In the genomic region with DNA sequence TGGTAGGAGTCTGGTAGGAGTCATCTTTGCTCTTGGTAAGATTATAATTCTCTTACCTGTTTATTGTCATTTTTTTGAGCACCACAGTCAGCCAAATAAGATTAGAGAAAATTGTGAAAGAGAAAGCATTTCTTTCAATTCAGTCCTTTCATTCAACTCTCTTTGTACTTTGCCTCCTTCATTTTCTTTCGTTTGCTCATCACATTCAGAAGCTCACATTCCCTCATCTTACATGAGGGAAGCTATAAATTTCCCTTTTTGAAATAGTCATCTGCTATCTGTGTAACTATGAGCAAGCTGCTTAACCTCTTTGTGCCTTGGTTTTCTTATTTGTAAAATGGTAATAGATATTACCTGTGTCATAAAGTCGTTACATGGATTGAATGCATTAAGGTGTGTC, we compare ENCODE assay signal across 18 cellular contexts. TPM values are rescaled to one million over a fixed set of nuclear protein-coding genes. Genes with fewer than 3 reads are reported as not detected.
DNase-seq lines count a peak whose midpoint lies in the region; ATAC-seq and TF ChIP-seq lines count a peak whose summit lies in the region.
"Had no signal": no experiment of that assay in that cellular context is flagged by ENCODE, and none has a peak within 500 bp of the region (broad histone marks: within the 10 kb centered on the region; RNA-seq: fewer than 3 reads in every experiment).

No MANE protein-coding gene starts in this region.

- BruUV-seq in IMR-90 (replicated peaks; lab: Mats Ljungman, UMichigan): no TSS peak

- H4K20me1 ChIP-seq in IMR-90 (ENCODE audit: insufficient read depth, low read length): peaks cover 16% of the 10 kb centered on the region

- no peaks in the 10 kb centered on the region for H3K36me3 Mint-ChIP-seq in brain
- no peaks in the 10 kb centered on the region for H3K36me3 Mint-ChIP-seq in natural killer cell treated with Interleukin-12 subunit alpha and Interleukin-12 subunit beta and Interleukin-15 and Interleukin-18, amount 100 ng/mL, for 72 hours

- H3K9ac ChIP-seq in IMR-90 (ENCODE audit: low read depth, low read length): no peak overlapping the region

- H2BK15ac ChIP-seq in IMR-90 (ENCODE audit: low read depth, low read length): no peak overlapping the region

- H3K4ac ChIP-seq in IMR-90 (ENCODE audit: low read depth, low read length): no peak overlapping the region

- no peak overlapping the region for H4K5ac ChIP-seq in IMR-90 (ENCODE audit: low read depth, low read length)

- no peaks in the 10 kb centered on the region for H3K27me3 Mint-ChIP-seq in brain
- H3K27me3 Mint-ChIP-seq in natural killer cell treated with Interleukin-12 subunit alpha and Interleukin-12 subunit beta and Interleukin-15 and Interleukin-18, amount 100 ng/mL, for 72 hours: no peaks in the 10 kb centered on the region
- H3K27me3 Mint-ChIP-seq: activated CD4-positive, alpha-beta memory T cell treated with anti-CD3 and anti-CD28 coated beads for 36 hours; stimulated activated naive B cell treated with anti-CD40 and anti-IgM and Interleukin-4, amounts not matched to agents 10 μg/mL and 1 μg/mL and 100 μg/mL, for 72 hours had no signal

- no peak for TF ChIP-seq CTCF in IMR-90 (conservative IDR thresholded peaks at IDR 0.05; ENCODE audit: low read depth, low read length)
- TF ChIP-seq CTCF in brain (conservative IDR thresholded peaks at IDR 0.05): no peak
- no peak for TF ChIP-seq CTCF in transverse colon (IDR thresholded peaks at IDR 0.05)

- ATAC-seq in IMR-90 (ENCODE audit: low read depth) (no peak), HG02870 (IDR thresholded peaks at IDR 0.05; ENCODE audit: unreplicated experiment) (no peak)
- ATAC-seq in natural killer cell treated with Interleukin-12 subunit alpha and Interleukin-12 subunit beta and Interleukin-15 and Interleukin-18, amount 100 ng/mL, for 72 hours: no peak
- ATAC-seq: activated naive CD4-positive, alpha-beta T cell treated with anti-CD3 and anti-CD28 coated beads, Interleukin-2, amount 50 U/mL, for 72 hours; activated T-cell treated with anti-CD3 and anti-CD28 coated beads, Interleukin-2, amount 50 U/mL, for 4 hours; Panc1; stimulated activated naive B cell treated with anti-CD40 and anti-IgM and Interleukin-4, amounts not matched to agents 10 μg/mL and 1 μg/mL and 100 μg/mL, for 72 hours had no signal

- H3K27me3 ChIP-seq in IMR-90 (ENCODE audit: control insufficient read depth, insufficient read depth, low read length) (no peaks in the 10 kb centered on the region), transverse colon (no peaks in the 10 kb centered on the region)
- H3K27me3 ChIP-seq: upper lobe of left lung had no signal

- H3K9me3 ChIP-seq in IMR-90 (ENCODE audit: control insufficient read depth, insufficient read depth, low read length): no peaks in the 10 kb centered on the region
- no peaks in the 10 kb centered on the region for H3K9me3 ChIP-seq in transverse colon
- H3K9me3 ChIP-seq: upper lobe of left lung had no signal

- dilution Hi-C loops in IMR-90 (cut with HindIII; ENCODE audit: low sequenced_read_pairs, unreplicated experiment): no loop called here

- H3K9me1 ChIP-seq in IMR-90 (ENCODE audit: insufficient read depth, low read length): peaks cover 2% of the 10 kb centered on the region; the same call in 1 of the 2 replicates

- no peak for TF ChIP-seq EP300 in transverse colon (IDR thresholded peaks at IDR 0.05; ENCODE audit: low read depth)

- TF ChIP-seq RAD21 in IMR-90 (IDR thresholded peaks at IDR 0.05; ENCODE audit: low read length): no peak

- peak overlapping the region in 4 of 5 experiments; percentile 35 to 65 (median 62) for H3K27ac Mint-ChIP-seq in brain
- peak overlapping the region; percentile 32 to 48 for H3K27ac Mint-ChIP-seq in natural killer cell treated with Interleukin-12 subunit alpha and Interleukin-12 subunit beta and Interleukin-15 and Interleukin-18, amount 100 ng/mL, for 72 hours
- H3K27ac Mint-ChIP-seq: activated CD4-positive, alpha-beta memory T cell treated with anti-CD3 and anti-CD28 coated beads for 36 hours; activated naive CD4-positive, alpha-beta T cell treated with anti-CD3 and anti-CD28 coated beads, Interleukin-2, amount 50 U/mL, for 72 hours; stimulated activated naive B cell treated with anti-CD40 and anti-IgM and Interleukin-4, amounts not matched to agents 10 μg/mL and 1 μg/mL and 100 μg/mL, for 72 hours had no signal

- no peak overlapping the region for H3K27ac ChIP-seq in IMR-90 (ENCODE audit: insufficient read depth, low read length)
- H3K27ac ChIP-seq in transverse colon: no peak overlapping the region
- H3K27ac ChIP-seq: upper lobe of left lung had no signal

- H2BK5ac ChIP-seq in IMR-90 (ENCODE audit: low read depth, low read length, poor library complexity, severe bottlenecking): no peak overlapping the region

- no peaks in the 10 kb centered on the region for H3K9me3 Mint-ChIP-seq in brain
- no peaks in the 10 kb centered on the region for H3K9me3 Mint-ChIP-seq in natural killer cell treated with Interleukin-12 subunit alpha and Interleukin-12 subunit beta and Interleukin-15 and Interleukin-18, amount 100 ng/mL, for 72 hours
- H3K9me3 Mint-ChIP-seq: activated CD4-positive, alpha-beta memory T cell treated with anti-CD3 and anti-CD28 coated beads for 36 hours; activated naive CD4-positive, alpha-beta T cell treated with anti-CD3 and anti-CD28 coated beads, Interleukin-2, amount 50 U/mL, for 72 hours; activated T-cell treated with anti-CD3 and anti-CD28 coated beads, Interleukin-2, amount 50 U/mL, for 4 hours; stimulated activated naive B cell treated with anti-CD40 and anti-IgM and Interleukin-4, amounts not matched to agents 10 μg/mL and 1 μg/mL and 100 μg/mL, for 72 hours had no signal

- no CpG with 5 or more reads among the region's 2 CpGs for WGBS in IMR-90 (ENCODE audit: extremely low coverage in 2 of 2, insufficient read length in 1 of 2), 2 experiments
- 27 to 66% methylated on average over 1 to 2 of the region's 2 CpGs for WGBS in transverse colon (ENCODE audit: low coverage in 1 of 2), 2 donors

- H2BK20ac ChIP-seq in IMR-90 (ENCODE audit: low read depth, low read length): no peak overlapping the region

- peaks cover 2% of the 10 kb centered on the region for H3K4me1 ChIP-seq in IMR-90 (ENCODE audit: control insufficient read depth, insufficient read depth, low read length)
- H3K4me1 ChIP-seq in transverse colon: peaks cover 0 to 37% (median 2%) of the 10 kb centered on the region in 4 donors

- H3K4me1 Mint-ChIP-seq in brain: peaks cover 83% of the 10 kb centered on the region
- peaks cover 45 to 58% of the 10 kb centered on the region in 2 donors for H3K4me1 Mint-ChIP-seq in natural killer cell treated with Interleukin-12 subunit alpha and Interleukin-12 subunit beta and Interleukin-15 and Interleukin-18, amount 100 ng/mL, for 72 hours (ENCODE audit: low read depth in 2 of 2)

- in situ Hi-C loops in IMR-90 (cut with MboI; ENCODE audit: low sequenced_read_pairs) (no loop called here), transverse colon (cut with MboI; ENCODE audit: low pct_ligation_motif_present in 1 of 4, low pct_unique_long_range_greater_than_20kb in 1 of 4, low sequenced_read_pairs in 3 of 4) (loop anchor here in 1 of 4 donors (25.0 kb wide), 1 partner anchor 166 kb away; no protein-coding TSS in a partner anchor)

- H3K14ac ChIP-seq in IMR-90 (replicated peaks; ENCODE audit: low read depth, low read length): no peak overlapping the region

- no peak overlapping the region for H2BK120ac ChIP-seq in IMR-90 (ENCODE audit: low read depth, low read length)

- TF ChIP-seq POLR2A in IMR-90 (IDR thresholded peaks at IDR 0.05; ENCODE audit: low read depth, low read length) (no peak), transverse colon (IDR thresholded peaks at IDR 0.05) (no peak)

- POLR2A ChIA-PET in IMR-90 (lab: Charles Lee; ENCODE audit: unreplicated experiment): no interaction called here

- peaks cover 30 to 47% of the 10 kb centered on the region in 2 experiments for H3K79me1 ChIP-seq in IMR-90 (ENCODE audit: low read depth in 1 of 2, low read length in 2 of 2)

- no peak overlapping the region for H2AK5ac ChIP-seq in IMR-90 (ENCODE audit: low read depth, low read length)

- no peak overlapping the region for H2AFZ ChIP-seq in IMR-90 (replicated peaks; ENCODE audit: low read length, poor library complexity)

- no peak overlapping the region for H3K4me2 ChIP-seq in IMR-90 (ENCODE audit: low read depth, low read length)

- no peak overlapping the region for H3K4me3 ChIP-seq in IMR-90 (ENCODE audit: insufficient read depth, low read depth, low read length)
- H3K4me3 ChIP-seq in transverse colon: no peak overlapping the region
- H3K4me3 ChIP-seq: upper lobe of left lung had no signal

- no peak overlapping the region for H2AK9ac ChIP-seq in IMR-90 (replicated peaks; ENCODE audit: low read depth, low read length, poor library complexity)

- H4K8ac ChIP-seq in IMR-90 (ENCODE audit: low read depth in 2 of 2, low read length in 2 of 2): no peak overlapping the region

- H3K23ac ChIP-seq in IMR-90 (ENCODE audit: low read depth, low read length): no peak overlapping the region

- no peak overlapping the region for H4K91ac ChIP-seq in IMR-90 (ENCODE audit: insufficient read depth, low read depth, low read length)

- intact Hi-C loops in IMR-90 (cut with micrococcal nuclease) (no loop called here), transverse colon (cut with DNase I; ENCODE audit: low total_unique reads) (no loop called here)

- peak overlapping the region in 3 of 5 experiments; percentile 8 to 32 (median 20) for H3K4me3 Mint-ChIP-seq in brain
- H3K4me3 Mint-ChIP-seq in natural killer cell treated with Interleukin-12 subunit alpha and Interleukin-12 subunit beta and Interleukin-15 and Interleukin-18, amount 100 ng/mL, for 72 hours: no peak overlapping the region
- H3K4me3 Mint-ChIP-seq: activated CD4-positive, alpha-beta memory T cell treated with anti-CD3 and anti-CD28 coated beads for 36 hours; activated T-cell treated with anti-CD3 and anti-CD28 coated beads, Interleukin-2, amount 50 U/mL, for 4 hours; stimulated activated naive B cell treated with anti-CD40 and anti-IgM and Interleukin-4, amounts not matched to agents 10 μg/mL and 1 μg/mL and 100 μg/mL, for 72 hours had no signal

- CTCF ChIA-PET in IMR-90 (lab: Yijun Ruan, JAX): no interaction called here

- H3K36me3 ChIP-seq in IMR-90 (ENCODE audit: control insufficient read depth, insufficient read depth, low read length): no peaks in the 10 kb centered on the region
- no peaks in the 10 kb centered on the region for H3K36me3 ChIP-seq in transverse colon
- H3K36me3 ChIP-seq: upper lobe of left lung had no signal

- H3K56ac ChIP-seq in IMR-90 (ENCODE audit: extremely low read depth, insufficient read depth, low read length): no peak overlapping the region

- DNase-seq in EH (ENCODE audit: low read depth) (peak; percentile 15), IMR-90 (peak; percentile 7), transverse colon (no peak), dermis blood vessel endothelial cell (no peak)
- DNase-seq in natural killer cell treated with Interleukin-12 subunit alpha and Interleukin-12 subunit beta and Interleukin-15 and Interleukin-18, amount 100 ng/mL, for 72 hours (ENCODE audit: low spot score): no peak
- DNase-seq in NK-92 treated with Interleukin-12 subunit alpha and Interleukin-12 subunit beta, amount 100 ng/mL, for 24 hours (lab: John Stamatoyannopoulos, UW): no peak
- DNase-seq: activated CD4-positive, alpha-beta memory T cell treated with anti-CD3 and anti-CD28 coated beads for 36 hours; activated T-cell treated with anti-CD3 and anti-CD28 coated beads, Interleukin-2, amount 50 U/mL, for 4 hours; Karpas-422; NCI-H1436 treated with DMSO at 0.1 percent for 48 hours; NCI-H524 treated with DMSO at 0.1 percent for 48 hours; stimulated activated CD4-positive, alpha-beta T cell treated with anti-CD3 and anti-CD28 coated beads, Interleukin-12 subunit alpha, Interleukin-12 subunit beta, amount 100 ng/mL, for 4 hours; stimulated activated naive B cell treated with anti-CD40 and anti-IgM and Interleukin-4, amounts not matched to agents 10 μg/mL and 1 μg/mL and 100 μg/mL, for 72 hours; upper lobe of left lung had no signal

- H3K18ac ChIP-seq in IMR-90 (ENCODE audit: low read depth, low read length): no peak overlapping the region

RNA-seq across cellular contexts. Expression of a gene that starts 41.4 kb away (rescaled TPM):
- total RNA-seq in IMR-90 (2012; rRNA removed) (112 and 115 TPM in 2 replicates), transverse colon (100 to 1,000 TPM in 2 of 4 donors, 10 to 100 TPM in 2; 73.0 to 181 (median 138) TPM), dermis blood vessel endothelial cell (264 and 271 TPM in 2 replicates)
- polyA plus RNA-seq in IMR-90 (2012; rRNA removed) (149 and 179 TPM in 2 replicates), brain (ENCODE audit: insufficient read depth, low read depth, low replicate concordance) (180 TPM)
- polyA plus RNA-seq in IMR-90 (2012; cell fraction: cytosol; rRNA removed): 132 and 150 TPM in 2 replicates
- polyA plus RNA-seq in IMR-90 (2012; cell fraction: nucleus; rRNA removed; ENCODE audit: low replicate concordance): 57.8 and 161 TPM in 2 replicates
- total RNA-seq in natural killer cell treated with Interleukin-12 subunit alpha and Interleukin-12 subunit beta and Interleukin-15 and Interleukin-18, amount 100 ng/mL, for 72 hours: 100 to 1,000 TPM in 1 of 2 donors, 10 to 100 TPM in 1; 86.3 to 124 TPM

Comparison
In these comparisons a context has a peak if more than half of its experiments do, and no peak if none do; other contexts are left out.
1. DNase-seq: peak in EH (single experiment) and IMR-90 (single experiment); none in natural killer cell treated with Interleukin-12 subunit alpha and Interleukin-12 subunit beta and Interleukin-15 and Interleukin-18, amount 100 ng/mL, for 72 hours (single experiment), transverse colon (single experiment), dermis blood vessel endothelial cell (single experiment) and NK-92 treated with Interleukin-12 subunit alpha and Interleukin-12 subunit beta, amount 100 ng/mL, for 24 hours (single experiment).